In the genomic region with DNA sequence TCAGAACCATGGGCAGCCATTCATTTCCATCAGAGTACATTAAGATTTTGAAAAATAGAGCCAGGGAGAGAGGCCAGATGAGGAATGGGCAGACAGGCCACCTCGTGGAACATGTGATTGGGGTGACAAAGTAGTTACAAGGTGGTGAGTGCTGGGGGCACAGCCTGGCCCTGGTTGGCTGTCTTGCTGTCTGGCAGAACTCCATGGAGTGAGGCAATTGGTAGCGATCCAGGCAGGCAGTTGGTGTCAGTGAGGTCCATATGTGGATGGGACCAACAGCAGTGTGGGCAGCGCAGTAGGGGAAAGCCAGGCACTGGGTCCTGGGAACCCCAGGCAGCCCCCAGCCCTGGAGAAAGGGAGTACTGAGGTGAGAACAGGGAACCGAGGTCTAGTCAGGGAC, we compare ENCODE assay signal across 25 cellular contexts.
"Had no signal": no experiment of that assay in that cellular context is flagged by ENCODE, and none has a peak within 500 bp of the region (broad histone marks: within the 10 kb centered on the region; RNA-seq: fewer than 3 reads in every experiment).

No MANE protein-coding gene starts in this region.

- H3K9me3 ChIP-seq: ascending aorta, body of pancreas, colonic mucosa, Peyer's patch, SJCRH30, SK-N-SH had no signal

- H3K9ac ChIP-seq: SK-N-SH had no signal

- H3K4me3 ChIP-seq: ascending aorta, body of pancreas, colonic mucosa, Peyer's patch, SJCRH30 had no signal

- H3K4me1 ChIP-seq: ascending aorta, body of pancreas, colonic mucosa, Peyer's patch had no signal

- H3K36me3 ChIP-seq: ascending aorta, colonic mucosa, Peyer's patch, SJCRH30 had no signal

- H3K27ac ChIP-seq: ascending aorta, body of pancreas, colonic mucosa, Peyer's patch, RWPE1, SJCRH30, VCaP had no signal

- H3K27me3 Mint-ChIP-seq: activated CD8-positive, alpha-beta T cell treated with anti-CD3 and anti-CD28 coated beads for 36 hours; activated naive CD8-positive, alpha-beta T cell treated with anti-CD3 and anti-CD28 coated beads, Interleukin-2, amount 50 U/mL, for 24 hours had no signal

- H3K9me3 Mint-ChIP-seq: activated CD8-positive, alpha-beta T cell treated with anti-CD3 and anti-CD28 coated beads for 36 hours had no signal

- H3K4me3 Mint-ChIP-seq: activated CD8-positive, alpha-beta T cell treated with anti-CD3 and anti-CD28 coated beads for 36 hours; activated naive CD8-positive, alpha-beta T cell treated with anti-CD3 and anti-CD28 coated beads, Interleukin-2, amount 50 U/mL, for 24 hours; activated T-cell treated with anti-CD3 and anti-CD28 coated beads, Interleukin-2, amount 50 U/mL, for 72 hours had no signal

- DNase-seq: activated CD4-positive, CD25-positive, alpha-beta regulatory T cell; activated CD8-positive, alpha-beta memory T cell treated with anti-CD3 and anti-CD28 coated beads, Interleukin-2, amount 50 U/mL, for 4 hours; activated CD8-positive, alpha-beta T cell treated with anti-CD3 and anti-CD28 coated beads for 36 hours; activated naive CD4-positive, alpha-beta T cell treated with anti-CD3 and anti-CD28 coated beads, Interleukin-2, amount 50 U/mL, for 16 hours; activated naive CD8-positive, alpha-beta T cell treated with anti-CD3 and anti-CD28 coated beads, Interleukin-2, amount 50 U/mL, for 24 hours; activated T-cell treated with anti-CD3 and anti-CD28 coated beads, Interleukin-2, amount 50 U/mL, for 72 hours; amniotic stem cell; body of pancreas; cerebellar nuclear complex; colonic mucosa; KG1; NCI-H1092; NCI-H1417 treated with DMSO at 0.1 percent for 48 hours; NCI-H187 treated with DMSO at 0.1 percent for 48 hours; NCI-H2081 treated with DMSO at 0.1 percent for 48 hours; NCI-H226; Peyer's patch; Right ventricle myocardium superior; SK-N-SH; T-helper 1 cell had no signal

- H3K4me2 ChIP-seq: SK-N-SH had no signal

- H3K27ac Mint-ChIP-seq: activated CD8-positive, alpha-beta T cell treated with anti-CD3 and anti-CD28 coated beads for 36 hours; activated naive CD8-positive, alpha-beta T cell treated with anti-CD3 and anti-CD28 coated beads, Interleukin-2, amount 50 U/mL, for 24 hours; activated T-cell treated with anti-CD3 and anti-CD28 coated beads, Interleukin-2, amount 50 U/mL, for 72 hours; activated T-helper 2 cell treated with anti-CD3 and anti-CD28 coated beads, Interferon-gamma antibody, Interleukin-2, Interleukin-4, amounts not matched to agents 10 μg/mL and 5 μg/mL and 100 μg/mL, durations not matched to agents 14 hours and 24 hours and 36 hours had no signal

- H3K27me3 ChIP-seq: ascending aorta, body of pancreas, colonic mucosa, Peyer's patch, SJCRH30 had no signal
